ENCODE assay signal across 9 cellular contexts in genomic region chr4:41957634-41958033, GRCh38. TPM values are rescaled to one million over a fixed set of nuclear protein-coding genes. Genes with fewer than 3 reads are reported as not detected.
DNase-seq lines count a peak whose midpoint lies in the region; ATAC-seq and TF ChIP-seq lines count a peak whose summit lies in the region.
"Had no signal": no experiment of that assay in that cellular context is flagged by ENCODE, and none has a peak within 500 bp of the region (broad histone marks: within the 10 kb centered on the region; RNA-seq: fewer than 3 reads in every experiment).

No MANE protein-coding gene starts in this region.

- H3K27me3 Mint-ChIP-seq in activated CD4-positive, alpha-beta memory T cell treated with anti-CD3 and anti-CD28 coated beads, Interleukin-2, amount 10 ng/mL, durations not matched to agents 7 days and 5 days, result no peaks in the 10 kb centered on the region

- H3K27me3 ChIP-seq in upper lobe of left lung, result no peaks in the 10 kb centered on the region

- H3K9me3 ChIP-seq in upper lobe of left lung, result no peaks in the 10 kb centered on the region

- peaks cover 0 to 33% (median 7%) of the 10 kb centered on the region in 4 donors for H3K36me3 ChIP-seq in upper lobe of left lung

- no peak overlapping the region for H3K27ac ChIP-seq in upper lobe of left lung

- no peak overlapping the region for H3K4me3 Mint-ChIP-seq in activated CD4-positive, alpha-beta memory T cell treated with anti-CD3 and anti-CD28 coated beads, Interleukin-2, amount 10 ng/mL, durations not matched to agents 7 days and 5 days

- WGBS in upper lobe of left lung, 2 donors, result 28 to 45% methylated on average over 1 of the region's 1 CpG

- no peaks in the 10 kb centered on the region for H3K9me3 Mint-ChIP-seq in activated CD4-positive, alpha-beta memory T cell treated with anti-CD3 and anti-CD28 coated beads, Interleukin-2, amount 10 ng/mL, durations not matched to agents 7 days and 5 days

- peak; percentile 65 for ATAC-seq in HG02678 (IDR thresholded peaks at IDR 0.05; ENCODE audit: unreplicated experiment)
- no peak for ATAC-seq in upper lobe of left lung (ENCODE audit: low FRiP score in 2 of 2)

- no peak for TF ChIP-seq POLR2A in upper lobe of left lung (IDR thresholded peaks at IDR 0.05)

- no peak overlapping the region for H3K4me3 ChIP-seq in upper lobe of left lung
- H3K4me3 ChIP-seq: lung had no signal

- DNase-seq in GM10248 (ENCODE audit: extremely low spot score), result peak; percentile 50
- DNase-seq in SW480 (ENCODE audit: low spot score), result peak; percentile 25
- peak; percentile 29 to 38 for DNase-seq in lung microvascular endothelial cell (ENCODE audit: low read depth in 2 of 2)
- DNase-seq in dedifferentiated amniotic fluid mesenchymal stem cell (ENCODE audit: extremely low spot score), result no peak
- DNase-seq in upper lobe of left lung, result no peak
- DNase-seq in activated CD4-positive, alpha-beta memory T cell treated with anti-CD3 and anti-CD28 coated beads, Interleukin-2, amount 10 ng/mL, durations not matched to agents 7 days and 5 days, result no peak
- no peak for DNase-seq in NCI-H187 treated with DMSO at 0.1 percent for 48 hours (lab: John Stamatoyannopoulos, UW)

- no peaks in the 10 kb centered on the region for H3K4me1 Mint-ChIP-seq in activated CD4-positive, alpha-beta memory T cell treated with anti-CD3 and anti-CD28 coated beads, Interleukin-2, amount 10 ng/mL, durations not matched to agents 7 days and 5 days

- peaks cover 22% of the 10 kb centered on the region for H3K36me3 Mint-ChIP-seq in activated CD4-positive, alpha-beta memory T cell treated with anti-CD3 and anti-CD28 coated beads, Interleukin-2, amount 10 ng/mL, durations not matched to agents 7 days and 5 days (ENCODE audit: low read depth)

- CTCF ChIA-PET in GM10248 (lab: Yijun Ruan, JAX), result interaction anchor here (0.9 to 2.6 kb wide), 7 partner anchors 9 to 562 kb away, joined by 3 to 11 read pairs (median 4); no protein-coding TSS in a partner anchor
- CTCF ChIA-PET in activated CD4-positive, alpha-beta memory T cell treated with anti-CD3 and anti-CD28 coated beads, Interleukin-2, amount 10 ng/mL, durations not matched to agents 7 days and 5 days (lab: Charles Lee), result interaction anchor here (0.7 to 0.8 kb wide), 7 partner anchors 10 to 1596 kb away, joined by 3 to 8 read pairs (median 3); no protein-coding TSS in a partner anchor

- TF ChIP-seq CTCF in GM10248 (IDR thresholded peaks at IDR 0.05; ENCODE audit: control extremely low read depth, extremely low read depth, low read depth, missing control alignments) (peak; percentile 50), upper lobe of left lung (IDR thresholded peaks at IDR 0.05) (peak in 1 of 6 experiments; percentile 6)

- H3K27ac Mint-ChIP-seq in activated CD4-positive, alpha-beta memory T cell treated with anti-CD3 and anti-CD28 coated beads, Interleukin-2, amount 10 ng/mL, durations not matched to agents 7 days and 5 days, result no peak overlapping the region

- no peak for TF ChIP-seq EP300 in upper lobe of left lung (IDR thresholded peaks at IDR 0.05)

- H3K4me1 ChIP-seq in upper lobe of left lung, result no peaks in the 10 kb centered on the region

- POLR2A ChIA-PET in GM10248 (lab: Yijun Ruan, JAX), result no interaction called here
- POLR2A ChIA-PET in activated CD4-positive, alpha-beta memory T cell treated with anti-CD3 and anti-CD28 coated beads, Interleukin-2, amount 10 ng/mL, durations not matched to agents 7 days and 5 days (lab: Charles Lee), result interaction anchor here (3.1 kb wide), 1 partner anchor 22 kb away, joined by 11 read pairs; the partner anchor contains the start of gene TMEM33

RNA-seq across cellular contexts. Expression of gene TMEM33, which starts 22.4 kb away (rescaled TPM):
- total RNA-seq in lung microvascular endothelial cell (27.9 and 38.9 TPM in 2 replicates), upper lobe of left lung (10 to 100 TPM; 14.7 to 68.9 (median 46.9) TPM)
- total RNA-seq in activated CD4-positive, alpha-beta memory T cell treated with anti-CD3 and anti-CD28 coated beads, Interleukin-2, amount 10 ng/mL, durations not matched to agents 7 days and 5 days, result 10 to 100 TPM; 53.3 to 55.9 TPM

RNA-seq across cellular contexts. Expression of gene DCAF4L1, which starts 23.9 kb away (rescaled TPM):
- total RNA-seq in lung microvascular endothelial cell (under 0.01 TPM in 2 replicates), upper lobe of left lung (1 to 10 TPM in 1 of 6 donors, under 1 TPM in 5; under 0.01 to 1.4 (median 0.29) TPM)
- under 1 TPM; 0.10 to 0.15 TPM for total RNA-seq in activated CD4-positive, alpha-beta memory T cell treated with anti-CD3 and anti-CD28 coated beads, Interleukin-2, amount 10 ng/mL, durations not matched to agents 7 days and 5 days

RNA-seq across cellular contexts. Expression of gene SLC30A9, which starts 32.7 kb away (rescaled TPM):
- 29.2 and 35.9 TPM in 2 replicates for total RNA-seq in lung microvascular endothelial cell
- 10 to 100 TPM; 21.6 to 66.9 (median 45.1) TPM for total RNA-seq in upper lobe of left lung
- total RNA-seq in activated CD4-positive, alpha-beta memory T cell treated with anti-CD3 and anti-CD28 coated beads, Interleukin-2, amount 10 ng/mL, durations not matched to agents 7 days and 5 days, result 10 to 100 TPM; 33.2 to 34.3 TPM

Comparison
In these comparisons a context has a peak if more than half of its experiments do, and no peak if none do; other contexts are left out.
1. DNase-seq: peak in GM10248 (single experiment), SW480 (single experiment) and lung microvascular endothelial cell (2 of 2); none in dedifferentiated amniotic fluid mesenchymal stem cell (single experiment), upper lobe of left lung (0 of 2), activated CD4-positive, alpha-beta memory T cell treated with anti-CD3 and anti-CD28 coated beads, Interleukin-2, amount 10 ng/mL, durations not matched to agents 7 days and 5 days (single experiment) and NCI-H187 treated with DMSO at 0.1 percent for 48 hours (single experiment).